13 cellular contexts compared by ENCODE assay signal in the genomic region with DNA sequence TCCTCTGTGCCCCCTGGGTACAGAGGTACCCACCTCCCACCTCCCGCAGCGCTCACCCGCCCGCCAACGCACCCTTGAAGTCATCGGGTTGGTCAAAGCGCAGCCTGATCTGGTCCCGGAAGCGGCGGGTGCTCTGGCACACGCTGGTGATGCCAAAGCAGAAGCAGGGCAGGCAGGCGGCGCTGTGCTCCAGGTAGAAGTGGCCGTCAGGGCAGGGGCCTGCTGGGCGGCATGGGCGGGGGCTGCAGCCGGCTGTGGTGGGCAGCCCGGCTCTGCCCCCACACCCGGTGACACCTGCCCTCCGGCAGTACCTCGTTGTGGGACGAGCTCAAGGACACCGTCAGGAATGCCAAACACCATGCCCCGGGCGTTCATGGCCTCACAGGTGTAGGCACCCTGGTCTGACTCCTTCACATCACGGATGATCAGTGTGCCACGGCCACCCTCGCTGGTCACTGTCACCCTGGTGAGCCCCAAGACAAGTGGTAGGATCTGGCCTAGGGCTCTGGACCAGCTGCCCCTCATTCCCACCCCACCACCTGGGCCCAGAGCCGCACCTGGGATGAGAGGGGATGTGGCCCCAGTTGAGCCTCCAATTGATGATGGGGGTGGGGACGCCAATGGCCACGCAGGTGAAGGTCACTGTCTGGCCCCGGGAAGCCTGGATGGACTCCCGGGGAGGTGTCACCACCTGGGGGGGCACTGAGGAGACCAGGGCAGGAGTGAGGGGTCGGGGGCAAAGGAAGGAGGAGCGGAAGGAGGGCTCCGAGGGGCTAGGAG. TPM values are rescaled to one million over a fixed set of nuclear protein-coding genes. Genes with fewer than 3 reads are reported as not detected.
DNase-seq lines count a peak whose midpoint lies in the region; ATAC-seq, FAIRE-seq and TF ChIP-seq lines count a peak whose summit lies in the region.
"Had no signal": no experiment of that assay in that cellular context is flagged by ENCODE, and none has a peak within 500 bp of the region (broad histone marks: within the 10 kb centered on the region; RNA-seq: fewer than 3 reads in every experiment).

No MANE protein-coding gene starts in this region.

- intact Hi-C loops in endothelial cell of umbilical vein (cut with micrococcal nuclease) (no loop called here), gastrocnemius medialis (cut with DNase I; ENCODE audit: low total_unique reads) (no loop called here), left ventricle myocardium superior (cut with micrococcal nuclease) (no loop called here)

- H3K4me1 ChIP-seq in MM.1S (ENCODE audit: low read length): no peaks in the 10 kb centered on the region
- no peaks in the 10 kb centered on the region for H3K4me1 ChIP-seq in endothelial cell of umbilical vein (ENCODE audit: control insufficient read depth, extremely low read depth, insufficient read depth, low read length)
- H3K4me1 ChIP-seq in trophoblast cell (ENCODE audit: control insufficient read depth in 1 of 2, insufficient read depth in 2 of 2, low read length in 2 of 2): no peaks in the 10 kb centered on the region
- H3K4me1 ChIP-seq in gastrocnemius medialis: no peaks in the 10 kb centered on the region

- H2AK5ac ChIP-seq in trophoblast cell (ENCODE audit: low read length): no peak overlapping the region

- dilution Hi-C loops in endothelial cell of umbilical vein (cut with MboI; ENCODE audit: extremely low pct_ligation_motif_present, low sequenced_read_pairs): no loop called here

- no peak overlapping the region for H3K4me3 ChIP-seq in MM.1S (ENCODE audit: low read length)
- H3K4me3 ChIP-seq in endothelial cell of umbilical vein (replicated peaks in 1 of 3; ENCODE audit: insufficient read depth in 1 of 3, low read depth in 1 of 3, low read length in 3 of 3): no peak overlapping the region
- H3K4me3 ChIP-seq in trophoblast cell (ENCODE audit: low read depth, low read length): no peak overlapping the region
- no peak overlapping the region for H3K4me3 ChIP-seq in gastrocnemius medialis

- ATAC-seq in gastrocnemius medialis (no peak), left ventricle myocardium superior (no peak), GM21737 (IDR thresholded peaks at IDR 0.05; ENCODE audit: unreplicated experiment) (no peak)
- ATAC-seq: CD8-positive, alpha-beta T cell; HCT116 had no signal

- BruUV-seq in endothelial cell of umbilical vein (replicated peaks; lab: Mats Ljungman, UMichigan): TSS peak; percentile 68

- H3K9ac ChIP-seq in MM.1S (ENCODE audit: low read length) (no peak overlapping the region), endothelial cell of umbilical vein (replicated peaks; ENCODE audit: extremely low read depth, insufficient read depth, low read length) (no peak overlapping the region), trophoblast cell (ENCODE audit: low read length) (no peak overlapping the region)

- no peak overlapping the region for H2BK5ac ChIP-seq in trophoblast cell (ENCODE audit: low read depth, low read length, poor library complexity)

- TF ChIP-seq CTCF in MM.1S (IDR thresholded peaks at IDR 0.05; ENCODE audit: low read length) (peak; percentile 47), endothelial cell of umbilical vein (IDR thresholded peaks at IDR 0.05; ENCODE audit: extremely low read depth in 1 of 2, insufficient read depth in 1 of 2, low read depth in 1 of 2, low read length in 2 of 2) (no peak), gastrocnemius medialis (IDR thresholded peaks at IDR 0.05 in 4 of 5, conservative IDR thresholded peaks at IDR 0.05 in 1 of 5) (no peak)

- H3K14ac ChIP-seq in trophoblast cell (ENCODE audit: low read length): no peak overlapping the region

- no peaks in the 10 kb centered on the region for H3K79me1 ChIP-seq in trophoblast cell (ENCODE audit: low read length)

- H3K9me2 ChIP-seq in MM.1S (replicated peaks; ENCODE audit: insufficient read depth, low read length): no peaks in the 10 kb centered on the region

- CTCF ChIA-PET in endothelial cell of umbilical vein (lab: Charles Lee): no interaction called here

- TF ChIP-seq POLR2A in endothelial cell of umbilical vein (IDR thresholded peaks at IDR 0.05; ENCODE audit: low read depth, low read length) (no peak), gastrocnemius medialis (IDR thresholded peaks at IDR 0.05) (no peak)

- no peak overlapping the region for H4K8ac ChIP-seq in trophoblast cell (ENCODE audit: low read depth, low read length)

- no peak for FAIRE-seq in endothelial cell of umbilical vein (lab: Jason Lieb, UNC)
- FAIRE-seq: GM19239 had no signal

- no peak overlapping the region for H4K91ac ChIP-seq in trophoblast cell (ENCODE audit: low read depth, low read length)

- no peaks in the 10 kb centered on the region for H3K36me3 ChIP-seq in MM.1S (replicated peaks; ENCODE audit: insufficient read depth, low read length)
- peaks cover 68 to 95% of the 10 kb centered on the region in 2 experiments for H3K36me3 ChIP-seq in endothelial cell of umbilical vein (ENCODE audit: control insufficient read depth in 2 of 2, extremely low read depth in 1 of 2, insufficient read depth in 2 of 2, low read length in 2 of 2)
- H3K36me3 ChIP-seq in trophoblast cell (ENCODE audit: control insufficient read depth in 1 of 2, insufficient read depth in 2 of 2, low read length in 2 of 2): peaks cover 82 to 92% of the 10 kb centered on the region in 2 experiments
- H3K36me3 ChIP-seq in gastrocnemius medialis: peaks cover 0 to 79% of the 10 kb centered on the region in 2 donors

- no peaks in the 10 kb centered on the region for H3F3A ChIP-seq in MM.1S (ENCODE audit: insufficient read depth, low read length)

- H3K79me2 ChIP-seq in MM.1S (ENCODE audit: low read length) (no peaks in the 10 kb centered on the region), endothelial cell of umbilical vein (ENCODE audit: control insufficient read depth, insufficient read depth, low read length) (peaks cover 75% of the 10 kb centered on the region), trophoblast cell (ENCODE audit: control insufficient read depth, insufficient read depth, low read length, poor library complexity) (no peaks in the 10 kb centered on the region)

- H4K20me1 ChIP-seq in MM.1S (ENCODE audit: insufficient read depth, low read length) (no peaks in the 10 kb centered on the region), endothelial cell of umbilical vein (replicated peaks; ENCODE audit: control insufficient read depth, extremely low read depth, insufficient read depth, low read length) (no peaks in the 10 kb centered on the region)

- peak; percentile 35 for DNase-seq in MM.1S
- DNase-seq in endothelial cell of umbilical vein (ENCODE audit: low read depth, low spot score): no peak
- peak; percentile 30 to 47 for DNase-seq in trophoblast cell
- DNase-seq in gastrocnemius medialis: no peak
- DNase-seq in stimulated activated CD4-positive, alpha-beta T cell treated with anti-CD3 and anti-CD28 coated beads, Interleukin-12 subunit alpha, Interleukin-12 subunit beta, amount 100 ng/mL, for 4 hours: no peak
- no peak for DNase-seq in left ventricle myocardium superior
- DNase-seq: CD8-positive, alpha-beta T cell; COR-L47; GF-D8 had no signal

- H3K27ac ChIP-seq in MM.1S (ENCODE audit: low read length): no peak overlapping the region
- H3K27ac ChIP-seq in endothelial cell of umbilical vein (ENCODE audit: insufficient read depth, low read depth, low read length): no peak overlapping the region
- no peak overlapping the region for H3K27ac ChIP-seq in trophoblast cell (ENCODE audit: low read depth, low read length)
- H3K27ac ChIP-seq in gastrocnemius medialis: no peak overlapping the region

- no CpG with 5 or more reads among the region's 36 CpGs for WGBS in trophoblast cell (ENCODE audit: extremely low coverage, insufficient coverage, insufficient read length)

- H3K9me1 ChIP-seq in endothelial cell of umbilical vein (replicated peaks; ENCODE audit: control insufficient read depth, extremely low read depth, insufficient read depth, low read length): no peaks in the 10 kb centered on the region

- H2AFZ ChIP-seq in MM.1S (ENCODE audit: low read length) (peak overlapping the region; percentile 64), endothelial cell of umbilical vein (ENCODE audit: low read depth, low read length) (no peak overlapping the region), trophoblast cell (ENCODE audit: insufficient read depth, low read length, poor library complexity) (no peak overlapping the region)

- H3K4me2 ChIP-seq in MM.1S (ENCODE audit: low read depth, low read length) (peak overlapping the region; percentile 19; the same call in 1 of the 2 replicates), endothelial cell of umbilical vein (ENCODE audit: insufficient read depth, low read length) (no peak overlapping the region), trophoblast cell (ENCODE audit: low read length) (no peak overlapping the region)

- H3K18ac ChIP-seq in trophoblast cell (ENCODE audit: low read length): no peak overlapping the region

- H2BK12ac ChIP-seq in trophoblast cell (ENCODE audit: low read length): no peak overlapping the region

- H3K23ac ChIP-seq in trophoblast cell (ENCODE audit: low read length): no peak overlapping the region

- H2BK120ac ChIP-seq in trophoblast cell (ENCODE audit: insufficient read depth, low read length, poor library complexity): no peak overlapping the region

- no peaks in the 10 kb centered on the region for H3K9me3 ChIP-seq in MM.1S (replicated peaks; ENCODE audit: insufficient read depth, low read length)
- no peaks in the 10 kb centered on the region for H3K9me3 ChIP-seq in endothelial cell of umbilical vein (replicated peaks; ENCODE audit: control insufficient read depth, insufficient read depth, low read length)
- H3K9me3 ChIP-seq in trophoblast cell (ENCODE audit: insufficient read depth, low read depth, low read length): peaks cover 2% of the 10 kb centered on the region
- no peaks in the 10 kb centered on the region for H3K9me3 ChIP-seq in gastrocnemius medialis

- no peak overlapping the region for H3K4ac ChIP-seq in trophoblast cell (ENCODE audit: low read depth, low read length)

- POLR2A ChIA-PET in endothelial cell of umbilical vein (lab: Charles Lee): no interaction called here

- H4K12ac ChIP-seq in trophoblast cell (ENCODE audit: low read depth, low read length): no peak overlapping the region

- in situ Hi-C loops in gastrocnemius medialis (cut with MboI; ENCODE audit: low sequenced_read_pairs in 4 of 4): no loop called here

- H3K27me3 ChIP-seq in MM.1S (replicated peaks; ENCODE audit: insufficient read depth, low read length) (peaks cover 12% of the 10 kb centered on the region), endothelial cell of umbilical vein (ENCODE audit: control insufficient read depth in 2 of 2, insufficient read depth in 2 of 2, low read length in 2 of 2) (no peaks in the 10 kb centered on the region), trophoblast cell (ENCODE audit: insufficient read depth, low read length) (no peaks in the 10 kb centered on the region), gastrocnemius medialis (no peaks in the 10 kb centered on the region)

RNA-seq across cellular contexts. Expression of gene HSPG2, which starts 52.5 kb away (rescaled TPM):
- total RNA-seq in endothelial cell of umbilical vein (3,499 and 3,960 TPM in 2 replicates), gastrocnemius medialis (100 to 1,000 TPM in 1 of 4 donors, 10 to 100 TPM in 3; 68.9 to 108 (median 83.5) TPM), left ventricle myocardium superior (269 TPM)
- 734 and 849 TPM in 2 replicates for polyA plus RNA-seq in endothelial cell of umbilical vein
- polyA plus RNA-seq in endothelial cell of umbilical vein (2011; cell fraction: cytosol; rRNA removed): 751 and 1,165 TPM in 2 replicates
- polyA plus RNA-seq in endothelial cell of umbilical vein (2011; cell fraction: nucleus; rRNA removed): 1,616 and 1,967 TPM in 2 replicates
- 1,500 and 2,412 TPM in 2 replicates for polyA plus RNA-seq in endothelial cell of umbilical vein (2012)
- 1,494 and 1,598 TPM in 2 replicates for polyA minus RNA-seq in endothelial cell of umbilical vein
- 16.5 TPM for polyA minus RNA-seq in endothelial cell of umbilical vein (2011; cell fraction: cytosol; rRNA and poly(A)+ RNA removed)
- 1,216 and 2,140 TPM in 2 replicates for polyA minus RNA-seq in endothelial cell of umbilical vein (2011; cell fraction: nucleus; rRNA and poly(A)+ RNA removed)
- 97.2 and 106 TPM in 2 replicates for polyA plus RNA-seq in trophoblast cell (2013)
- polyA plus RNA-seq: CD14-positive monocyte had no signal

Comparison
In these comparisons a context has a peak if more than half of its experiments do, and no peak if none do; other contexts are left out.
1. DNase-seq: peak in MM.1S (single experiment) and trophoblast cell (2 of 2); none in endothelial cell of umbilical vein (single experiment), gastrocnemius medialis (0 of 2), stimulated activated CD4-positive, alpha-beta T cell treated with anti-CD3 and anti-CD28 coated beads, Interleukin-12 subunit alpha, Interleukin-12 subunit beta, amount 100 ng/mL, for 4 hours (single experiment) and left ventricle myocardium superior (single experiment).
2. RNA of gene HSPG2, which starts 52.5 kb away (total RNA-seq): 3,499 to 3,960 TPM in endothelial cell of umbilical vein; 269 TPM in left ventricle myocardium superior (single experiment) and 68.9 to 108 TPM in gastrocnemius medialis; every median in the first group is over 10 times any median in the second.